In the genomic region with DNA sequence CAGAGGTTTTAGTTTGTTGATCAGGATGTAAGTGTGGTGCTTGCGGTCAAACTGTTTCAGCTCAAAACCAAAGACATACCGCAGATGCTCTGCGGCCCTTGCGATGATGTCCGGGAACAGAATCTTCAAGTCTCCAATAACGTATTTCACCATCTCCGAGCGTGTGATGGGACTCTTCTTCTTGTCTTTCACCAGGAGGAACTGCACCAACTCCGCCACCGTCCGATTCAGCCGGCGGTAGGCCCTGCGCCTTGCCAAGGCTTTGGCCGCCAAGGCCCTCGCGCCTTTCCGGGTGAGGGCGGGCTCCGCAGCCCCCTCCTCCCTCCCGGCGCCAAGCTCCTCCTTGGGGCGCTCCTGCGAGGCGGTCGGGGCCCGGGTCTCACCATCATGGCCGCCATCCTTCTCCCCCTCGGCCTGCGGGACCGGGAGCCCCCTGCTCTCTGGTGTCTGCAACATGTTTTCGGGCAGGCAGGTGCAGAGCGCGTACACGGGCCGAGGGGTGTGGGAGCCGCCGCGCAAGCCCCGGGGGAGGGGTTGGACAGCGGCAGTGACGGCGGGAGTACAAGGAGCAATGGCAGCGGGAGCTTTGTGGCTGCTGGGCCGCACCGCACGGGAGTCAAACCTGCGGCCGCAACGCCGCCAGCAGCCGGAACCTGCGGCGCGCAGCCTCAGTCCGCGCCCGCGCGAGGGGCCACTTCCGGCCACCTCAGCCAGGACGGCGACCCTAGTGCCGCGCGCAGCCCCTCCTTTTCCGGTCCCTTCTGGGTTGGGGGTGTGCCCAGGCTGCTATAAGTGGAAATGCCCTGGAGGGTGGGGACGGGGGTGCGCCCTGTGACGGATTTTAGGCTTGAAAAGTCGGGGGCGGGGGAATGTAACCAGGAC, we compare ENCODE assay signal across 1 cellular context.
TF ChIP-seq lines count a peak whose summit lies in the region.

A gene with protein sequence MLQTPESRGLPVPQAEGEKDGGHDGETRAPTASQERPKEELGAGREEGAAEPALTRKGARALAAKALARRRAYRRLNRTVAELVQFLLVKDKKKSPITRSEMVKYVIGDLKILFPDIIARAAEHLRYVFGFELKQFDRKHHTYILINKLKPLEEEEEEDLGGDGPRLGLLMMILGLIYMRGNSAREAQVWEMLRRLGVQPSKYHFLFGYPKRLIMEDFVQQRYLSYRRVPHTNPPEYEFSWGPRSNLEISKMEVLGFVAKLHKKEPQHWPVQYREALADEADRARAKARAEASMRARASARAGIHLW (minus strand): TSS at position 699 of the 882 bp plus-strand sequence. CDS start 243 bp downstream, at position 456.

TF ChIP-seq in HepG2, 621 proteins besides CTCF, POLR2A, EP300 and RAD21 (continued from another document and continues in another):
- TF ChIP-seq, protein P1, sequence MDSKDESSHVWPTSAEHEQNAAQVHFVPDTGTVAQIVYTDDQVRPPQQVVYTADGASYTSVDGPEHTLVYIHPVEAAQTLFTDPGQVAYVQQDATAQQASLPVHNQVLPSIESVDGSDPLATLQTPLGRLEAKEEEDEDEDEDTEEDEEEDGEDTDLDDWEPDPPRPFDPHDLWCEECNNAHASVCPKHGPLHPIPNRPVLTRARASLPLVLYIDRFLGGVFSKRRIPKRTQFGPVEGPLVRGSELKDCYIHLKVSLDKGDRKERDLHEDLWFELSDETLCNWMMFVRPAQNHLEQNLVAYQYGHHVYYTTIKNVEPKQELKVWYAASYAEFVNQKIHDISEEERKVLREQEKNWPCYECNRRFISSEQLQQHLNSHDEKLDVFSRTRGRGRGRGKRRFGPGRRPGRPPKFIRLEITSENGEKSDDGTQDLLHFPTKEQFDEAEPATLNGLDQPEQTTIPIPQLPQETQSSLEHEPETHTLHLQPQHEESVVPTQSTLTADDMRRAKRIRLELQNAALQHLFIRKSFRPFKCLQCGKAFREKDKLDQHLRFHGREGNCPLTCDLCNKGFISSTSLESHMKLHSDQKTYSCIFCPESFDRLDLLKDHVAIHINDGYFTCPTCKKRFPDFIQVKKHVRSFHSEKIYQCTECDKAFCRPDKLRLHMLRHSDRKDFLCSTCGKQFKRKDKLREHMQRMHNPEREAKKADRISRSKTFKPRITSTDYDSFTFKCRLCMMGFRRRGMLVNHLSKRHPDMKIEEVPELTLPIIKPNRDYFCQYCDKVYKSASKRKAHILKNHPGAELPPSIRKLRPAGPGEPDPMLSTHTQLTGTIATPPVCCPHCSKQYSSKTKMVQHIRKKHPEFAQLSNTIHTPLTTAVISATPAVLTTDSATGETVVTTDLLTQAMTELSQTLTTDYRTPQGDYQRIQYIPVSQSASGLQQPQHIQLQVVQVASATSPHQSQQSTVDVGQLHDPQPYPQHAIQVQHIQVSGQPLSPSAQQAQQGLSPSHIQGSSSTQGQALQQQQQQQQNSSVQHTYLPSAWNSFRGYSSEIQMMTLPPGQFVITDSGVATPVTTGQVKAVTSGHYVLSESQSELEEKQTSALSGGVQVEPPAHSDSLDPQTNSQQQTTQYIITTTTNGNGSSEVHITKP (CRISPR knock-in tag; IDR thresholded peaks at IDR 0.05; ENCODE audit: low read depth), result no peak; the same call in 1 of the 2 replicates
- TF ChIP-seq TAF1 (CRISPR knock-in tag; IDR thresholded peaks at IDR 0.05) (peak; percentile 97), HDAC2 (CRISPR knock-in tag; IDR thresholded peaks at IDR 0.05) (0 out of 2 replicates have a peak, but pooled peaks have one; percentile 19), SP4 (CRISPR knock-in tag; IDR thresholded peaks at IDR 0.05) (peak; percentile 64; the same call in 1 of the 2 replicates), ZFY (CRISPR knock-in tag; IDR thresholded peaks at IDR 0.05) (peak; percentile 98), ZMYM4 (CRISPR knock-in tag; IDR thresholded peaks at IDR 0.05) (peak; percentile 81), STAT5B (CRISPR knock-in tag; IDR thresholded peaks at IDR 0.05) (no peak), SAP130 (CRISPR knock-in tag; IDR thresholded peaks at IDR 0.05; ENCODE audit: low read depth) (peak; percentile 75), ZNF552 (CRISPR knock-in tag; IDR thresholded peaks at IDR 0.05; ENCODE audit: borderline replicate concordance) (peak; percentile 59; the same call in 1 of the 2 replicates), ARNT (IDR thresholded peaks at IDR 0.05) (no peak), HNRNPH1 (optimal IDR thresholded peaks at IDR 0.05; ENCODE audit: low read depth, low read length) (no peak), ZNF749 (CRISPR knock-in tag; IDR thresholded peaks at IDR 0.05; ENCODE audit: borderline replicate concordance) (peak; percentile 89), XRCC5 (optimal IDR thresholded peaks at IDR 0.05; ENCODE audit: low read length) (no peak), ZNF891 (CRISPR knock-in tag; IDR thresholded peaks at IDR 0.05) (peak; percentile 88; the same call in 1 of the 2 replicates), SIX4 (CRISPR knock-in tag; IDR thresholded peaks at IDR 0.05) (no peak), PAX8 (CRISPR knock-in tag; IDR thresholded peaks at IDR 0.05; ENCODE audit: borderline replicate concordance) (no peak), ZNF841 (CRISPR knock-in tag; IDR thresholded peaks at IDR 0.05; ENCODE audit: borderline replicate concordance) (no peak), ZNF326 (CRISPR knock-in tag; IDR thresholded peaks at IDR 0.05; ENCODE audit: borderline replicate concordance) (no peak), ATM (IDR thresholded peaks at IDR 0.05; ENCODE audit: borderline replicate concordance) (no peak), REXO4 (CRISPR knock-in tag; IDR thresholded peaks at IDR 0.05; ENCODE audit: borderline replicate concordance) (no peak; the same call in 1 of the 2 replicates), TP53 (CRISPR knock-in tag; conservative IDR thresholded peaks at IDR 0.05) (no peak; the same call in 1 of the 2 replicates), HNRNPUL1 (IDR thresholded peaks at IDR 0.05; ENCODE audit: low read depth, low read length) (no peak), ZNF773 (CRISPR knock-in tag; IDR thresholded peaks at IDR 0.05; ENCODE audit: borderline replicate concordance) (peak; percentile 41; the same call in 1 of the 2 replicates), ZNF207 (IDR thresholded peaks at IDR 0.05; ENCODE audit: borderline replicate concordance) (no peak), NKX3-1 (CRISPR knock-in tag; IDR thresholded peaks at IDR 0.05) (peak; percentile 33; the same call in 1 of the 2 replicates), ATF7-NPFF (CRISPR knock-in tag; IDR thresholded peaks at IDR 0.05; ENCODE audit: low read depth) (peak; percentile 69)
- TF ChIP-seq, protein P2, sequence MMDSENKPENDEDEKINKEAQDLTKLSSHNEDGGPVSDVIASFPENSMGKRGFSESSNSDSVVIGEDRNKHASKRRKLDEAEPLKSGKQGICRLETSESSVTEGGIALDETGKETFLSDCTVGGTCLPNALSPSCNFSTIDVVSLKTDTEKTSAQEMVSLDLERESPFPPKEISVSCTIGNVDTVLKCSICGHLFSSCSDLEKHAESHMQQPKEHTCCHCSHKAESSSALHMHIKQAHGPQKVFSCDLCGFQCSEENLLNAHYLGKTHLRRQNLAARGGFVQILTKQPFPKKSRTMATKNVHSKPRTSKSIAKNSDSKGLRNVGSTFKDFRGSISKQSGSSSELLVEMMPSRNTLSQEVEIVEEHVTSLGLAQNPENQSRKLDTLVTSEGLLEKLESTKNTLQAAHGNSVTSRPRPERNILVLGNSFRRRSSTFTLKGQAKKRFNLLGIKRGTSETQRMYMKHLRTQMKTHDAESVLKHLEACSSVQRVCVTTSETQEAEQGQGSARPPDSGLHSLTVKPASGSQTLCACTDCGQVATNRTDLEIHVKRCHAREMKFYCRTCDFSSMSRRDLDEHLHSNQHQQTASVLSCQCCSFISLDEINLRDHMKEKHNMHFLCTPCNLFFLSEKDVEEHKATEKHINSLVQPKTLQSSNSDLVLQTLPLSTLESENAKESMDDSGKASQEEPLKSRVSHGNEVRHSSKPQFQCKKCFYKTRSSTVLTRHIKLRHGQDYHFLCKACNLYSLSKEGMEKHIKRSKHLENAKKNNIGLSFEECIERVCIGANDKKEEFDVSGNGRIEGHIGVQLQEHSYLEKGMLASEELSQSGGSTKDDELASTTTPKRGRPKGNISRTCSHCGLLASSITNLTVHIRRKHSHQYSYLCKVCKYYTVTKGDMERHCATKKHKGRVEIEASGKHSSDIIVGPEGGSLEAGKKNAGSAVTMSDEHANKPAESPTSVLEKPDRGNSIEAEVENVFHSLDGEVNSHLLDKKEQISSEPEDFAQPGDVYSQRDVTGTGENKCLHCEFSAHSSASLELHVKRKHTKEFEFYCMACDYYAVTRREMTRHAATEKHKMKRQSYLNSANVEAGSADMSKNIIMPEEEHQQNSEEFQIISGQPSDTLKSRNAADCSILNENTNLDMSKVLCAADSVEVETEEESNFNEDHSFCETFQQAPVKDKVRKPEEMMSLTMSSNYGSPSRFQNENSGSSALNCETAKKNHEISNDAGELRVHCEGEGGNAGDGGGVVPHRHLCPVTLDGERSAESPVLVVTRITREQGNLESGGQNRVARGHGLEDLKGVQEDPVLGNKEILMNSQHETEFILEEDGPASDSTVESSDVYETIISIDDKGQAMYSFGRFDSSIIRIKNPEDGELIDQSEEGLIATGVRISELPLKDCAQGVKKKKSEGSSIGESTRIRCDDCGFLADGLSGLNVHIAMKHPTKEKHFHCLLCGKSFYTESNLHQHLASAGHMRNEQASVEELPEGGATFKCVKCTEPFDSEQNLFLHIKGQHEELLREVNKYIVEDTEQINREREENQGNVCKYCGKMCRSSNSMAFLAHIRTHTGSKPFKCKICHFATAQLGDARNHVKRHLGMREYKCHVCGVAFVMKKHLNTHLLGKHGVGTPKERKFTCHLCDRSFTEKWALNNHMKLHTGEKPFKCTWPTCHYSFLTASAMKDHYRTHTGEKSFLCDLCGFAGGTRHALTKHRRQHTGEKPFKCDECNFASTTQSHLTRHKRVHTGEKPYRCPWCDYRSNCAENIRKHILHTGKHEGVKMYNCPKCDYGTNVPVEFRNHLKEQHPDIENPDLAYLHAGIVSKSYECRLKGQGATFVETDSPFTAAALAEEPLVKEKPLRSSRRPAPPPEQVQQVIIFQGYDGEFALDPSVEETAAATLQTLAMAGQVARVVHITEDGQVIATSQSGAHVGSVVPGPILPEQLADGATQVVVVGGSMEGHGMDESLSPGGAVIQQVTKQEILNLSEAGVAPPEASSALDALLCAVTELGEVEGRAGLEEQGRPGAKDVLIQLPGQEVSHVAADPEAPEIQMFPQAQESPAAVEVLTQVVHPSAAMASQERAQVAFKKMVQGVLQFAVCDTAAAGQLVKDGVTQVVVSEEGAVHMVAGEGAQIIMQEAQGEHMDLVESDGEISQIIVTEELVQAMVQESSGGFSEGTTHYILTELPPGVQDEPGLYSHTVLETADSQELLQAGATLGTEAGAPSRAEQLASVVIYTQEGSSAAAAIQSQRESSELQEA (CRISPR knock-in tag; IDR thresholded peaks at IDR 0.05; ENCODE audit: not compliant biosample characterization), result peak; percentile 88
- TF ChIP-seq, protein P3, sequence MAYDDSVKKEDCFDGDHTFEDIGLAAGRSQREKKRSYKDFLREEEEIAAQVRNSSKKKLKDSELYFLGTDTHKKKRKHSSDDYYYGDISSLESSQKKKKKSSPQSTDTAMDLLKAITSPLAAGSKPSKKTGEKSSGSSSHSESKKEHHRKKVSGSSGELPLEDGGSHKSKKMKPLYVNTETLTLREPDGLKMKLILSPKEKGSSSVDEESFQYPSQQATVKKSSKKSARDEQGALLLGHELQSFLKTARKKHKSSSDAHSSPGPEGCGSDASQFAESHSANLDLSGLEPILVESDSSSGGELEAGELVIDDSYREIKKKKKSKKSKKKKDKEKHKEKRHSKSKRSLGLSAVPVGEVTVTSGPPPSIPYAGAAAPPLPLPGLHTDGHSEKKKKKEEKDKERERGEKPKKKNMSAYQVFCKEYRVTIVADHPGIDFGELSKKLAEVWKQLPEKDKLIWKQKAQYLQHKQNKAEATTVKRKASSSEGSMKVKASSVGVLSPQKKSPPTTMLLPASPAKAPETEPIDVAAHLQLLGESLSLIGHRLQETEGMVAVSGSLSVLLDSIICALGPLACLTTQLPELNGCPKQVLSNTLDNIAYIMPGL (CRISPR knock-in tag; IDR thresholded peaks at IDR 0.05; ENCODE audit: borderline replicate concordance in 1 of 2, low read depth in 1 of 2), result peak; percentile 85 to 95
- TF ChIP-seq, protein P4, sequence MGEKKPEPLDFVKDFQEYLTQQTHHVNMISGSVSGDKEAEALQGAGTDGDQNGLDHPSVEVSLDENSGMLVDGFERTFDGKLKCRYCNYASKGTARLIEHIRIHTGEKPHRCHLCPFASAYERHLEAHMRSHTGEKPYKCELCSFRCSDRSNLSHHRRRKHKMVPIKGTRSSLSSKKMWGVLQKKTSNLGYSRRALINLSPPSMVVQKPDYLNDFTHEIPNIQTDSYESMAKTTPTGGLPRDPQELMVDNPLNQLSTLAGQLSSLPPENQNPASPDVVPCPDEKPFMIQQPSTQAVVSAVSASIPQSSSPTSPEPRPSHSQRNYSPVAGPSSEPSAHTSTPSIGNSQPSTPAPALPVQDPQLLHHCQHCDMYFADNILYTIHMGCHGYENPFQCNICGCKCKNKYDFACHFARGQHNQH (CRISPR knock-in tag; IDR thresholded peaks at IDR 0.05), result no peak; the same call in 1 of the 2 replicates
- TF ChIP-seq, protein P5, sequence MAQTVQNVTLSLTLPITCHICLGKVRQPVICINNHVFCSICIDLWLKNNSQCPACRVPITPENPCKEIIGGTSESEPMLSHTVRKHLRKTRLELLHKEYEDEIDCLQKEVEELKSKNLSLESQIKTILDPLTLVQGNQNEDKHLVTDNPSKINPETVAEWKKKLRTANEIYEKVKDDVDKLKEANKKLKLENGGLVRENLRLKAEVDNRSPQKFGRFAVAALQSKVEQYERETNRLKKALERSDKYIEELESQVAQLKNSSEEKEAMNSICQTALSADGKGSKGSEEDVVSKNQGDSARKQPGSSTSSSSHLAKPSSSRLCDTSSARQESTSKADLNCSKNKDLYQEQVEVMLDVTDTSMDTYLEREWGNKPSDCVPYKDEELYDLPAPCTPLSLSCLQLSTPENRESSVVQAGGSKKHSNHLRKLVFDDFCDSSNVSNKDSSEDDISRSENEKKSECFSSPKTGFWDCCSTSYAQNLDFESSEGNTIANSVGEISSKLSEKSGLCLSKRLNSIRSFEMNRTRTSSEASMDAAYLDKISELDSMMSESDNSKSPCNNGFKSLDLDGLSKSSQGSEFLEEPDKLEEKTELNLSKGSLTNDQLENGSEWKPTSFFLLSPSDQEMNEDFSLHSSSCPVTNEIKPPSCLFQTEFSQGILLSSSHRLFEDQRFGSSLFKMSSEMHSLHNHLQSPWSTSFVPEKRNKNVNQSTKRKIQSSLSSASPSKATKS (CRISPR knock-in tag; IDR thresholded peaks at IDR 0.05), result 0 out of 2 replicates have a peak, but pooled peaks have one; percentile 58
- TF ChIP-seq, protein P6, sequence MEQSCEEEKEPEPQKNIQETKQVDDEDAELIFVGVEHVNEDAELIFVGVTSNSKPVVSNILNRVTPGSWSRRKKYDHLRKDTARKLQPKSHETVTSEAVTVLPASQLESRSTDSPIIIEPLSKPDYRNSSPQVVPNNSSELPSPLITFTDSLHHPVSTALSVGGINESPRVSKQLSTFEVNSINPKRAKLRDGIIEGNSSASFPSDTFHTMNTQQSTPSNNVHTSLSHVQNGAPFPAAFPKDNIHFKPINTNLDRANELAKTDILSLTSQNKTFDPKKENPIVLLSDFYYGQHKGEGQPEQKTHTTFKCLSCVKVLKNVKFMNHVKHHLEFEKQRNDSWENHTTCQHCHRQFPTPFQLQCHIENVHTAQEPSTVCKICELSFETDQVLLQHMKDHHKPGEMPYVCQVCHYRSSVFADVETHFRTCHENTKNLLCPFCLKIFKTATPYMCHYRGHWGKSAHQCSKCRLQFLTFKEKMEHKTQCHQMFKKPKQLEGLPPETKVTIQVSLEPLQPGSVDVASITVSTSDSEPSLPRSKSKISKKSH (CRISPR knock-in tag; IDR thresholded peaks at IDR 0.05; ENCODE audit: borderline replicate concordance), result no peak
